8 cellular contexts compared by ENCODE assay signal in genomic region chr7:22193361-22194016, GRCh38.
DNase-seq lines count a peak whose midpoint lies in the region; ATAC-seq and TF ChIP-seq lines count a peak whose summit lies in the region.
"Had no signal": no experiment of that assay in that cellular context is flagged by ENCODE, and none has a peak within 500 bp of the region (broad histone marks: within the 10 kb centered on the region; RNA-seq: fewer than 3 reads in every experiment).

No MANE protein-coding gene starts in this region.

- peak; percentile 95 for DNase-seq in NCI-H2171 treated with DMSO at 0.1 percent for 48 hours (lab: John Stamatoyannopoulos, UW)
- DNase-seq in fibroblast of mammary gland (ENCODE audit: low read depth), result peak; percentile 18
- DNase-seq in mucosa of gallbladder (ENCODE audit: low spot score), result peak; percentile 14
- peak; percentile 17 to 50 for DNase-seq in uterus
- no peak for DNase-seq in activated gamma-delta T cell (lab: John Stamatoyannopoulos, UW)
- no peak for DNase-seq in NCI-H226

- no peaks in the 10 kb centered on the region for H3K27me3 ChIP-seq in uterus
- H3K27me3 ChIP-seq: neutrophil had no signal

- intact Hi-C loops in uterus (cut with DNase I; ENCODE audit: low total_unique reads), result no loop called here

- no peaks in the 10 kb centered on the region for H3K4me1 ChIP-seq in uterus

- no peaks in the 10 kb centered on the region for H3K36me3 ChIP-seq in uterus
- H3K36me3 ChIP-seq: neutrophil had no signal

- ATAC-seq in HG03354 (IDR thresholded peaks at IDR 0.05; ENCODE audit: poor library complexity, severe bottlenecking, unreplicated experiment), result no peak

- H3K27ac ChIP-seq in uterus, result peak overlapping the region; percentile 30 to 55
- H3K27ac ChIP-seq: neutrophil had no signal

- TF ChIP-seq CTCF in fibroblast of mammary gland (conservative IDR thresholded peaks at IDR 0.05; ENCODE audit: control insufficient read depth, insufficient read depth, low read depth, low read length) (no peak), uterus (IDR thresholded peaks at IDR 0.05) (no peak)

- TF ChIP-seq POLR2A in uterus (IDR thresholded peaks at IDR 0.05), result no peak

- no peaks in the 10 kb centered on the region for H3K9me3 ChIP-seq in uterus
- H3K9me3 ChIP-seq: neutrophil had no signal

- peak overlapping the region; percentile 0 for H3K4me3 ChIP-seq in fibroblast of mammary gland (ENCODE audit: control insufficient read depth, low read depth, low read length)
- peak overlapping the region; percentile 25 to 30 for H3K4me3 ChIP-seq in uterus

Comparison
In these comparisons a context has a peak if more than half of its experiments do, and no peak if none do; other contexts are left out.
1. DNase-seq: peak in NCI-H2171 treated with DMSO at 0.1 percent for 48 hours (single experiment), fibroblast of mammary gland (single experiment), mucosa of gallbladder (single experiment) and uterus (2 of 2); none in activated gamma-delta T cell (single experiment) and NCI-H226 (single experiment).